ENCODE assay signal across 15 cellular contexts in the genomic region with DNA sequence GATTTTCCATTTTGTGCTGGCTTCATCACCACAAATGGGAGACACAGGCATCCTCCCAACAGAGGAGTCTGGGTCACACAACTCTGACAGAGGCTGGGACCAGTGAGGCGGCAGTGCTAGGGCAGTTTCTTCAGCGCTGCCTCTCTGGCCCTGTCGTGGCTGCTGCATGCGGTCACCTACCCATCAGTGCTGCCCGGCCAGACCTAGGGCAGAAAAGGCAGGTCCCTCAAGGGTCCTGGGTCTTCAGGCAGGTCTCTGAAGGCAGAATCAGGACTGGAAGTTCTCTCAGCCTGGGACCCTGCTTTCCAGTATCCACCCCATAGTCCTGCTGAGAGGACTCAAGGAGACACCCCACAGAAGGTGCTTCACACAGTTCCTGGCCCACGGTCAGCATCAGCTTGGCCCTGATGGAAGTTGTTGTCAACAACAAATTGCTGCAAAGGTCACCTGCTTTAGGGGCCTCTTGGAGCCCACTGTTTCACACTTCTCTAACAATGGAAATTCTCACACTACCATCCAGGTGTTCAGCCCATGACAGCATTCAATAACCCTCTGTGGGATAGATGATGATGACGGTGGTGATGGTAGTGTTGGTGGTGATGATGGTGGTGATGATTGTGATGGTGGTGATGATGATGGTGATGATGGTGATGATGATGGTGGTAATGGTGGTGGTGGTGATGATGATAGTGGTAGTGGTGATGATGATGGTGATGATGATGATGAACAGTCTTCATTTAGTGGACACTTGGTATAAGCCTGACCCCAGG.
"Had no signal": no experiment of that assay in that cellular context is flagged by ENCODE, and none has a peak within 500 bp of the region (broad histone marks: within the 10 kb centered on the region; RNA-seq: fewer than 3 reads in every experiment).

No MANE protein-coding gene starts in this region.

- H3K4me1 ChIP-seq: colonic mucosa, gastrocnemius medialis, pancreas, tibial artery had no signal

- FAIRE-seq: kidney, pancreas had no signal

- H3K27me3 ChIP-seq: colonic mucosa, pancreas had no signal

- H3K4me3 Mint-ChIP-seq: activated naive CD4-positive, alpha-beta T cell treated with anti-CD3 and anti-CD28 coated beads, Interleukin-2, amount 50 U/mL, for 24 hours; effector memory CD8-positive, alpha-beta T cell; neural crest cell had no signal

- H3K4me3 ChIP-seq: colonic mucosa, gastrocnemius medialis, pancreas, skin epidermis, tibial artery had no signal

- H3K27ac ChIP-seq: colonic mucosa, epithelial cell of prostate, gastrocnemius medialis, pancreas, skin epidermis, tibial artery, VCaP had no signal

- ATAC-seq: effector memory CD8-positive, alpha-beta T cell; gastrocnemius medialis; left ventricle myocardium superior; pancreas had no signal

- H3K9me3 Mint-ChIP-seq: activated naive CD4-positive, alpha-beta T cell treated with anti-CD3 and anti-CD28 coated beads, Interleukin-2, amount 50 U/mL, for 24 hours; effector memory CD8-positive, alpha-beta T cell; neural crest cell had no signal

- H3K36me3 ChIP-seq: colonic mucosa, gastrocnemius medialis, pancreas, tibial artery had no signal

- H3K27ac Mint-ChIP-seq: activated naive CD4-positive, alpha-beta T cell treated with anti-CD3 and anti-CD28 coated beads, Interleukin-2, amount 50 U/mL, for 24 hours; effector memory CD8-positive, alpha-beta T cell had no signal

- H3K9me3 ChIP-seq: colonic mucosa, gastrocnemius medialis, pancreas, tibial artery had no signal

- H3K4me1 Mint-ChIP-seq: activated naive CD4-positive, alpha-beta T cell treated with anti-CD3 and anti-CD28 coated beads, Interleukin-2, amount 50 U/mL, for 24 hours had no signal

- H3K36me3 Mint-ChIP-seq: activated naive CD4-positive, alpha-beta T cell treated with anti-CD3 and anti-CD28 coated beads, Interleukin-2, amount 50 U/mL, for 24 hours had no signal

- DNase-seq: activated CD4-positive, alpha-beta T cell treated with anti-CD3 and anti-CD28 coated beads for 48 hours; caudate nucleus; colonic mucosa; effector memory CD8-positive, alpha-beta T cell; kidney; left ventricle myocardium superior; pancreas; retina had no signal
